Comparison of ENCODE assay signal across 8 cellular contexts in genomic region chr3:104291878-104292277, GRCh38.
A peak's percentile ranks its signal among the peaks of the same experiment; 100 is the strongest.
DNase-seq lines count a peak whose midpoint lies in the region; ATAC-seq and TF ChIP-seq lines count a peak whose summit lies in the region.

No MANE protein-coding gene starts in this region.

- TF ChIP-seq POLR2A in suprapubic skin (IDR thresholded peaks at IDR 0.05): no peak

- H3K4me1 ChIP-seq in suprapubic skin: no peaks in the 10 kb centered on the region

- TF ChIP-seq CTCF in choroid plexus epithelial cell (conservative IDR thresholded peaks at IDR 0.05; ENCODE audit: low read depth, low read length) (peak; percentile 21), suprapubic skin (IDR thresholded peaks at IDR 0.05) (no peak)

- ATAC-seq in left ventricle myocardium superior (peak; percentile 34), HG03469 (IDR thresholded peaks at IDR 0.05; ENCODE audit: unreplicated experiment) (peak; percentile 22)

- intact Hi-C loops in left ventricle myocardium superior (cut with micrococcal nuclease) (no loop called here), cardiac septum (cut with DNase I) (no loop called here)

- no peaks in the 10 kb centered on the region for H3K27me3 ChIP-seq in suprapubic skin

- peaks cover 4% of the 10 kb centered on the region for H3K9me3 ChIP-seq in suprapubic skin

- H3K4me3 ChIP-seq in choroid plexus epithelial cell (ENCODE audit: low read depth, low read length) (peak overlapping the region; percentile 29), suprapubic skin (peak overlapping the region; percentile 9)

- WGBS in suprapubic skin: 30% methylated on average over 2 of the region's 2 CpGs

- no peaks in the 10 kb centered on the region for H3K36me3 ChIP-seq in suprapubic skin

- TF ChIP-seq EP300 in suprapubic skin (IDR thresholded peaks at IDR 0.05): no peak

- H3K27ac ChIP-seq in suprapubic skin: no peak overlapping the region

- DNase-seq in left ventricle myocardium superior (no peak), cardiac septum (ENCODE audit: low spot score) (no peak), choroid plexus epithelial cell (ENCODE audit: low read depth) (peak; percentile 40), suprapubic skin (ENCODE audit: low spot score in 2 of 2) (no peak), KG1 (lab: John Stamatoyannopoulos, UW) (no peak)
- DNase-seq in activated naive CD4-positive, alpha-beta T cell treated with Interleukin-2 at 50 U/mL for 16 hours: no peak
- DNase-seq in activated T-cell treated with anti-CD3 and anti-CD28 coated beads, Interleukin-2, amount 50 U/mL, for 1 hour: no peak
